In the genomic region with DNA sequence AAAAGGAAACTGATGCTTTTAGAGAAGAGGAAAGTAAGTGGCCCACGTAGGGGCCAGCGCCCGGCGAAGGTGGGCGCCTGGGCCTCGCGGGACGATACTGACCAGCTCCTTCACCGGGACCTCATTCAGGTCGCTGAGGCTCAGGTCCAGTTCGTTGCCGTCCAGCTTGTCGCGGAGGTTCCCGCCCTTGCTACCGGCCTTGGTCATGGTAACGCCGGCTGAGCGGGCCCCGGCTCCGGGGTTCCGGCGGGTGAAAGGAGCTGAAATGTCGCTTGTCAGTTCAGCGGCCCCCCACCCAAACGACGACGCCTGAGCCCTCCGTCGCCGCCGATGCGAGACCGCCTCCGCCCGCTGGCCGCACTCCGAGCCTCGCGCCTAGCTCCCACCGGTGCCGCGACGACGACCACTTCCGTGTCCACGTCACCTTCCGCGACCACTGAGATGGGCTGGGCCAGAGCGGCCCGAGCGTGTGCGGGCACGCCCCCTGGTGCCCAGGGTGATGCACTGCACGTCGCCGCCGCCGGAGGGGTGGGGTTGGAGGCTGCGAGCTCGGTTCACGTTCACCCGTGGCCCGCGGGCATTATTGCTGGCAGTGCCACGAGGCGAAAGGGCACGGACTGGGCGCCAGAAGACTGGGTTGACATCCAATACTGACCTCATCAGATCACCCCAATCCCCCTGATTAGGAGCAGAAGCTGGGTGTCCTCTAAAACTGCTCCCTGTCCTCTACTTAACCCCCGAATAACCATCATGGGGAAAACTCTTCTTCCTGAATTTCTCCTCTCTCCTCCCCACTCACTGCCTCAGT, we compare ENCODE assay signal across 8 cellular contexts. TPM values are rescaled to one million over a fixed set of nuclear protein-coding genes. Genes with fewer than 3 reads are reported as not detected.
DNase-seq lines count a peak whose midpoint lies in the region; ATAC-seq, FAIRE-seq and TF ChIP-seq lines count a peak whose summit lies in the region.

A gene (minus strand): TSS at position 413 of the 808 bp plus-strand sequence. CDS start 206 bp downstream, at position 207.

- H3K27me3 ChIP-seq in SJCRH30 (no peaks in the 10 kb centered on the region), foreskin keratinocyte (no peaks in the 10 kb centered on the region), neuron (ENCODE audit: insufficient read depth, low read length) (no peaks in the 10 kb centered on the region)

- ATAC-seq in foreskin keratinocyte, result peak; percentile 81

- peak; percentile 98 for TF ChIP-seq CTCF in foreskin keratinocyte (conservative IDR thresholded peaks at IDR 0.05)

- H3K27ac ChIP-seq in SJCRH30 (peak within 1 kb of the TSS; percentile 78), foreskin keratinocyte (peak within 1 kb of the TSS; percentile 80)

- FAIRE-seq in H54 (lab: Jason Lieb, UNC), result no peak

- H2AFZ ChIP-seq in neuron (ENCODE audit: low read depth, low read length), result peak within 1 kb of the TSS; percentile 16

- DNase-seq in GDM1 (lab: John Stamatoyannopoulos, UW), result peak; percentile 80
- DNase-seq in H54 (ENCODE audit: insufficient read length, low spot score), result peak; percentile 92
- peak; percentile 85 for DNase-seq in LoVo (ENCODE audit: low spot score)
- DNase-seq in SJCRH30, result peak; percentile 83 to 86
- DNase-seq in activated gamma-delta T cell treated with anti-CD3 and anti-CD28 coated beads, Interleukin-2, amount 50 U/mL, for 16 hours (ENCODE audit: low read depth), result peak; percentile 90
- peak in 1 of 2 donors; percentile 60 for DNase-seq in foreskin keratinocyte
- peak; percentile 56 for DNase-seq in stromal cell of bone marrow (ENCODE audit: low read depth)

- TF ChIP-seq POLR2A in H54 (IDR thresholded peaks at IDR 0.05; ENCODE audit: low read depth, low read length), result peak; percentile 95

- H3K4me1 ChIP-seq in SJCRH30 (0 out of 2 replicates have a peak, but pooled peaks cover 3% of the 10 kb centered on the region), foreskin keratinocyte (peaks cover 8% of the 10 kb centered on the region), neuron (ENCODE audit: insufficient read depth, low read length) (peaks cover 10% of the 10 kb centered on the region)

- peaks cover 30% of the 10 kb centered on the region for H3K36me3 ChIP-seq in SJCRH30
- peaks cover 28% of the 10 kb centered on the region for H3K36me3 ChIP-seq in neuron (ENCODE audit: insufficient read depth, low read length)

- H3K4me3 ChIP-seq in SJCRH30 (peak within 1 kb of the TSS; percentile 92), neuron (ENCODE audit: low read length) (peak within 1 kb of the TSS; percentile 88)

- no peaks in the 10 kb centered on the region for H3K9me3 ChIP-seq in SJCRH30 (replicated peaks)
- H3K9me3 ChIP-seq in neuron (ENCODE audit: low read length), result no peaks in the 10 kb centered on the region

RNA-seq across cellular contexts. Expression of the gene that starts here (rescaled TPM):
- 89.4 and 89.5 TPM in 2 replicates for total RNA-seq in SJCRH30 (2014; rRNA removed; shearing (Covaris generic))
- total RNA-seq in foreskin keratinocyte, result 223 and 231 TPM in 2 replicates
- 166 and 173 TPM in 2 replicates for polyA plus RNA-seq in foreskin keratinocyte
